ENCODE assay signal across 7 cellular contexts in genomic region chr3:159929181-159929893, GRCh38. TPM values are rescaled to one million over a fixed set of nuclear protein-coding genes. Genes with fewer than 3 reads are reported as not detected.
DNase-seq lines count a peak whose midpoint lies in the region; ATAC-seq, FAIRE-seq and TF ChIP-seq lines count a peak whose summit lies in the region.

No MANE protein-coding gene starts in this region.

- H3K4me1 ChIP-seq in Karpas-422 (ENCODE audit: low read length) (peaks cover 10% of the 10 kb centered on the region), GM12878 (ENCODE audit: control insufficient read depth, insufficient read depth, low read length) (peaks cover 16% of the 10 kb centered on the region), liver (ENCODE audit: control insufficient read depth in 4 of 4, insufficient read depth in 4 of 4, low read length in 3 of 4) (no peaks in the 10 kb centered on the region), suprapubic skin (no peaks in the 10 kb centered on the region)

- ATAC-seq in GM21737 (IDR thresholded peaks at IDR 0.05; ENCODE audit: unreplicated experiment) (peak; percentile 59), GM12878 (peak; percentile 88)

- TF ChIP-seq RAD21 in GM12878 (IDR thresholded peaks at IDR 0.05; ENCODE audit: insufficient read depth, low read depth, low read length) (peak; percentile 63), liver (IDR thresholded peaks at IDR 0.05) (peak; percentile 51 to 79)

- no peaks in the 10 kb centered on the region for H3K9me2 ChIP-seq in Karpas-422 (replicated peaks; ENCODE audit: insufficient read depth, low read length)

- no peaks in the 10 kb centered on the region for H4K20me1 ChIP-seq in Karpas-422 (ENCODE audit: insufficient read depth, low read depth, low read length)
- H4K20me1 ChIP-seq in GM12878 (ENCODE audit: control insufficient read depth, insufficient read depth): no peaks in the 10 kb centered on the region

- intact Hi-C loops in GM12878 (cut with micrococcal nuclease; ENCODE audit: unreplicated experiment): loop anchor here (1.0 kb wide), 1 partner anchor 74 kb away; no protein-coding TSS in a partner anchor

- TF ChIP-seq POLR2A in GM12878 (IDR thresholded peaks at IDR 0.05; ENCODE audit: low read depth, low read length): no peak
- TF ChIP-seq POLR2A in suprapubic skin (IDR thresholded peaks at IDR 0.05): no peak

- DNase-seq in Karpas-422 (no peak), GM12878 (ENCODE audit: low read depth, low spot score) (no peak), suprapubic skin (ENCODE audit: low spot score in 2 of 2) (no peak), NCI-H446 treated with DMSO at 0.1 percent for 48 hours (lab: John Stamatoyannopoulos, UW) (no peak)

- FAIRE-seq in GM12878 (lab: Jason Lieb, UNC): no peak

- SMC1A ChIA-PET in GM12878 (lab: Charles Lee; ENCODE audit: uncharacterized antibody, unreplicated experiment): interaction anchor here (0.9 to 3.8 kb wide), 15 partner anchors 11 to 484 kb away, joined by 3 to 30 read pairs (median 6); partner anchors contain the start of gene IL12A

- TF ChIP-seq CTCF in GM12875 (IDR thresholded peaks at IDR 0.05; ENCODE audit: borderline replicate concordance, insufficient read depth, low read depth, low read length): peak; percentile 16; the same call in 1 of the 2 replicates
- TF ChIP-seq CTCF in GM12878 (IDR thresholded peaks at IDR 0.05 in 2 of 3, conservative IDR thresholded peaks at IDR 0.05 in 1 of 3; ENCODE audit: control insufficient read depth in 2 of 3, extremely low read depth in 1 of 3, insufficient read depth in 1 of 3, low read depth in 3 of 3, low read length in 3 of 3): peak; percentile 37 to 40 (median 39); a peak in 4 of 6 replicates
- peak; percentile 19 for TF ChIP-seq CTCF in liver (IDR thresholded peaks at IDR 0.05; ENCODE audit: low read depth, low read length, missing input control)
- TF ChIP-seq CTCF in suprapubic skin (IDR thresholded peaks at IDR 0.05): no peak

- BruUV-seq in GM12878 (replicated peaks; lab: Mats Ljungman, UMichigan): no TSS peak

- in situ Hi-C loops in GM12878 (cut with MboI): no loop called here

- H3K9me3 ChIP-seq in Karpas-422 (ENCODE audit: low read length) (no peaks in the 10 kb centered on the region), GM12878 (replicated peaks; ENCODE audit: control insufficient read depth, insufficient read depth, low read length) (peaks cover 6% of the 10 kb centered on the region), liver (ENCODE audit: control insufficient read depth in 4 of 4, low read length in 3 of 4) (peaks cover 3 to 7% (median 6%) of the 10 kb centered on the region in 4 donors), suprapubic skin (no peaks in the 10 kb centered on the region)

- WGBS in GM12878 (ENCODE audit: insufficient coverage, insufficient replicate concordance, low lambda C conversion rate, missing lambda C conversion rate): 85% methylated on average over 8 of the region's 8 CpGs
- WGBS in liver: 87% methylated on average over 8 of the region's 8 CpGs
- WGBS in suprapubic skin: 82% methylated on average over 8 of the region's 8 CpGs

- no peak overlapping the region for H3K9ac ChIP-seq in Karpas-422 (ENCODE audit: low read length)
- H3K9ac ChIP-seq in GM12878 (ENCODE audit: control insufficient read depth, insufficient read depth, low read length): no peak overlapping the region
- no peak overlapping the region for H3K9ac ChIP-seq in liver (ENCODE audit: low read depth in 1 of 2, low read length in 2 of 2)

- H3K4me2 ChIP-seq in Karpas-422 (ENCODE audit: low read depth, low read length, poor library complexity, severe bottlenecking) (no peak overlapping the region), GM12878 (ENCODE audit: control insufficient read depth, insufficient read depth) (peak overlapping the region; percentile 64)

- H3K79me2 ChIP-seq in Karpas-422 (ENCODE audit: low read length) (no peaks in the 10 kb centered on the region), GM12878 (ENCODE audit: control insufficient read depth, insufficient read depth, low read length) (no peaks in the 10 kb centered on the region)

- no peaks in the 10 kb centered on the region for H3K27me3 ChIP-seq in Karpas-422 (ENCODE audit: low read length)
- no peaks in the 10 kb centered on the region for H3K27me3 ChIP-seq in GM12878 (replicated peaks in 1 of 2; ENCODE audit: control insufficient read depth in 2 of 2, insufficient read depth in 2 of 2, low read length in 1 of 2)
- no peaks in the 10 kb centered on the region for H3K27me3 ChIP-seq in liver (ENCODE audit: control insufficient read depth in 4 of 4, insufficient read depth in 4 of 4, low read length in 3 of 4)
- H3K27me3 ChIP-seq in suprapubic skin: no peaks in the 10 kb centered on the region

- POLR2A ChIA-PET in GM12878 (lab: Charles Lee): interaction anchor here (0.6 to 0.7 kb wide), 2 partner anchors 27 to 30 kb away, joined by 4 to 6 read pairs; no protein-coding TSS in a partner anchor

- TF ChIP-seq EP300 in GM12878 (IDR thresholded peaks at IDR 0.05; ENCODE audit: borderline replicate concordance in 1 of 2, control insufficient read depth in 1 of 2, low read depth in 2 of 2, low read length in 2 of 2): no peak
- TF ChIP-seq EP300 in suprapubic skin (IDR thresholded peaks at IDR 0.05): no peak

- H3K27ac ChIP-seq in Karpas-422 (ENCODE audit: low read length): no peak overlapping the region
- peak overlapping the region; percentile 65 for H3K27ac ChIP-seq in GM12878 (ENCODE audit: control insufficient read depth, insufficient read depth)
- H3K27ac ChIP-seq in liver (ENCODE audit: low read depth in 1 of 2, low read length in 2 of 2): no peak overlapping the region
- H3K27ac ChIP-seq in suprapubic skin: no peak overlapping the region

- H3K36me3 ChIP-seq in Karpas-422 (ENCODE audit: insufficient read depth, low read length) (no peaks in the 10 kb centered on the region), GM12878 (ENCODE audit: control insufficient read depth in 2 of 2, insufficient read depth in 2 of 2, low read length in 1 of 2) (no peaks in the 10 kb centered on the region), liver (ENCODE audit: control insufficient read depth in 4 of 4, insufficient read depth in 3 of 4, low read depth in 1 of 4, low read length in 3 of 4) (no peaks in the 10 kb centered on the region), suprapubic skin (no peaks in the 10 kb centered on the region)

- RAD21 ChIA-PET in GM12878 (lab: Charles Lee; ENCODE audit: unreplicated experiment): interaction anchor here (0.8 to 4.6 kb wide), 11 partner anchors 12 to 81 kb away, joined by 3 to 41 read pairs (median 4); partner anchors contain the start of gene IL12A

- H2AFZ ChIP-seq in Karpas-422 (ENCODE audit: low read length) (peak overlapping the region; percentile 63; the same call in 1 of the 2 replicates), GM12878 (ENCODE audit: control insufficient read depth, low read depth, low read length) (peak overlapping the region; percentile 87)

- H3K4me3 ChIP-seq in GM12875 (ENCODE audit: low read depth, low read length) (no peak overlapping the region), Karpas-422 (ENCODE audit: low read length) (no peak overlapping the region), GM12878 (no peak overlapping the region), liver (ENCODE audit: low read depth in 1 of 3, low read length in 3 of 3) (no peak overlapping the region), suprapubic skin (no peak overlapping the region)

- CTCF ChIA-PET in GM12878 (lab: Yijun Ruan, JAX): interaction anchor here (0.6 to 6.8 kb wide), 15 partner anchors 11 to 233 kb away, joined by 3 to 106 read pairs (median 5); partner anchors contain the start of gene IL12A

TF ChIP-seq in liver, 16 proteins besides CTCF, POLR2A, EP300 and RAD21:
- peak; percentile 46 for TF ChIP-seq SP1 (IDR thresholded peaks at IDR 0.05)
- TF ChIP-seq RXRA (IDR thresholded peaks at IDR 0.05): peak in 1 of 2 donors; percentile 29
- peak in 1 of 2 donors; percentile 36 for TF ChIP-seq HNF4A (conservative IDR thresholded peaks at IDR 0.05)
- no peak for TF ChIP-seq FOXA2 (IDR thresholded peaks at IDR 0.05)

RNA-seq across cellular contexts. Expression of gene IL12A, which starts 59.3 kb away (rescaled TPM):
- 0.78 and 0.83 TPM in 2 replicates for total RNA-seq in Karpas-422 (2014; rRNA removed; shearing (Covaris generic); ENCODE audit: low replicate concordance)
- total RNA-seq in GM12878 (2013; cell fraction: nucleolus; rRNA removed): 1.2 and 5.3 TPM in 2 replicates
- total RNA-seq in GM12878 (2014; rRNA removed) (9.8 and 10.9 TPM in 2 replicates), GM12878 (2014; rRNA removed; fragmentation: Illumina TruSeq; extraction: Trizol) (3.4 and 4.4 TPM in 2 replicates), GM12878 (2021) (3.1 and 4.0 TPM in 2 replicates), liver (under 1 TPM; 0.08 to 0.09 TPM), suprapubic skin (under 1 TPM in 1 of 4 donors, not detected in 3; 0.30 TPM)
- polyA plus RNA-seq in GM12878 (2011; ENCODE audit: low read depth): 1.1 TPM
- polyA plus RNA-seq in GM12878 (2011; rRNA removed) (0.99 and 1.8 TPM in 2 replicates), GM12878 (2014; fragmentation: Illumina TruSeq; extraction: Trizol) (3.2 and 3.8 TPM in 2 replicates), GM12878 (2014; fragmentation: Nextera tagmentation; extraction: Ambion mirVana) (1 to 10 TPM in 1 of 2 experiments, under 1 TPM in 1; 0.50 to 2.6 TPM), GM12878 (2014; rRNA removed) (6.0 and 8.4 TPM in 2 replicates), GM12878 (2016; fragmentation: Nextera tagmentation; extraction: Ambion mirVana) (1 to 10 TPM; 3.6 to 4.2 TPM), liver (under 1 TPM in 1 of 2 donors, not detected in 1; 0.25 TPM)
- polyA plus RNA-seq in GM12878 (2011; cell fraction: cytosol; rRNA removed): 0.78 and 1.5 TPM in 2 replicates
- polyA plus RNA-seq in GM12878 (2011; cell fraction: nucleus; rRNA removed): 3.7 and 5.6 TPM in 2 replicates
- 1.8 and 2.4 TPM in 2 replicates for polyA plus RNA-seq in GM12878 (2012)
- 0.29 and 0.62 TPM in 2 replicates for polyA minus RNA-seq in GM12878 (2011; rRNA and poly(A)+ RNA removed)
- 1.2 TPM in 1 of 2 replicates, not detected in the other for polyA minus RNA-seq in GM12878 (2011; cell fraction: cytosol; rRNA and poly(A)+ RNA removed)
- 0.67 and 0.97 TPM in 2 replicates for polyA minus RNA-seq in GM12878 (2011; cell fraction: nucleus; rRNA and poly(A)+ RNA removed)

Comparison
In these comparisons a context has a peak if more than half of its experiments do, and no peak if none do; other contexts are left out.
1. CTCF ChIP-seq: peak in GM12875 (single experiment), GM12878 (3 of 3) and liver (single experiment); none in suprapubic skin (0 of 2).